ENCODE assay signal across 1 cellular context in the genomic region with DNA sequence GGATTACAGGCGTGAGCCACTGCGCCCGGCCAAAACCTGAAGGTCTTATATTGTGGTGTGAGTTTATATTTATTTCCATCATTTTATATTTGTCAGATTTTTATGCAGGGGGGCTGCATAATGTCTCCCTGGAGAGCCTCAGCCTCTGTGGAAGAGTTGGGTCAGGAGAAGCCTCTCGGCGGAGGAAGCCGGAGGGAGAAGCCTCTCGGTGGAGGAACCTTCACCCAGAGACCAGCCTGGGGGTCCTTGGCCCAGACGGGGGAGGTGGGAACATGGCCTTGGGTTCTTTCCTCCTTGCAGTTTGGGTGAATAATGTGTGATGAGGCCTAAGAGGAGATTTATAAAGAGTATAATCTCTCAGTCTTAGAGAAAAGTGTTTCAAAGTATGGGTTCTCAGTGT.
TF ChIP-seq lines count a peak whose summit lies in the region.

No MANE protein-coding gene starts in this region.

TF ChIP-seq in GM12878, 131 proteins besides CTCF, POLR2A, EP300 and RAD21:
- no peak for TF ChIP-seq MAX (IDR thresholded peaks at IDR 0.05; ENCODE audit: low read depth, low read length)
